1 cellular context compared by ENCODE assay signal in the genomic region with DNA sequence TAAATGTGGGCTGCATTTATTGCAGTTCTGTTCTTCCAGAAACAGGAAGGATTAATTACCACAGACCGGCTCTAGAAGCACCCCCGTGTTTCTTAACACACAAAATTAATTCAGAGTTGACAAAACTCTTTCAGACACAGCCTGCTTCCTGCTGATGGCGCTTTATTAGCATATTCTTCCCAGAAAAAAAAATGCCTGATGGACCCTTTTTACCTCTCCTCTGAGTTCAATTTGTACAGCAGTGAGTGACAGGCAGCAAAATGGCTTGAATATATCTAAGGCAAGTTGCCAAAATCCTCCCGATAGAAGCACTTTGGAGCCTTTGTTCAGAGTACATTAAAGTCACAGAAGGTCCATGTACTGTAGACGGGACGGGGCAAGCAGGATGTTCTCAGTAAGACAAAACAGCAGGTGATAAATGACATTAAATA.
TF ChIP-seq lines count a peak whose summit lies in the region.

No MANE protein-coding gene starts in this region.

TF ChIP-seq in IMR-90, 13 proteins besides CTCF, POLR2A, EP300 and RAD21:
- TF ChIP-seq CEBPB (IDR thresholded peaks at IDR 0.05; ENCODE audit: low read depth, low read length) = no peak
- TF ChIP-seq MXI1 (IDR thresholded peaks at IDR 0.05; ENCODE audit: borderline replicate concordance, low read depth, low read length) = no peak
- TF ChIP-seq NFE2L2 (IDR thresholded peaks at IDR 0.05; ENCODE audit: low read depth, low read length) = no peak
- TF ChIP-seq RCOR1 (IDR thresholded peaks at IDR 0.05; ENCODE audit: insufficient replicate concordance, low read length) = no peak
- TF ChIP-seq MAZ (IDR thresholded peaks at IDR 0.05; ENCODE audit: borderline replicate concordance, low read depth, low read length) = no peak
- TF ChIP-seq CHD1 (IDR thresholded peaks at IDR 0.05; ENCODE audit: low read depth, low read length) = no peak
- TF ChIP-seq, protein P1, sequence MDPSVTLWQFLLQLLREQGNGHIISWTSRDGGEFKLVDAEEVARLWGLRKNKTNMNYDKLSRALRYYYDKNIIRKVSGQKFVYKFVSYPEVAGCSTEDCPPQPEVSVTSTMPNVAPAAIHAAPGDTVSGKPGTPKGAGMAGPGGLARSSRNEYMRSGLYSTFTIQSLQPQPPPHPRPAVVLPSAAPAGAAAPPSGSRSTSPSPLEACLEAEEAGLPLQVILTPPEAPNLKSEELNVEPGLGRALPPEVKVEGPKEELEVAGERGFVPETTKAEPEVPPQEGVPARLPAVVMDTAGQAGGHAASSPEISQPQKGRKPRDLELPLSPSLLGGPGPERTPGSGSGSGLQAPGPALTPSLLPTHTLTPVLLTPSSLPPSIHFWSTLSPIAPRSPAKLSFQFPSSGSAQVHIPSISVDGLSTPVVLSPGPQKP (IDR thresholded peaks at IDR 0.05; ENCODE audit: borderline replicate concordance, low read depth, low read length) = no peak
TF ChIP-seq in IMR-90: peak in this region for 0.
